1 cellular context compared by ENCODE assay signal in genomic region chr2:64325852-64326577, GRCh38.
TF ChIP-seq lines count a peak whose summit lies in the region.

No MANE protein-coding gene starts in this region.

TF ChIP-seq in K562, 482 proteins besides CTCF, POLR2A, EP300 and RAD21 (continued from another document):
- TF ChIP-seq ZHX1 (conservative IDR thresholded peaks at IDR 0.05; ENCODE audit: low read length) (no peak), BHLHE40 (IDR thresholded peaks at IDR 0.05; ENCODE audit: low read length) (no peak), ZNF431 (CRISPR knock-in tag; IDR thresholded peaks at IDR 0.05) (no peak), FOSL1 (tag; conservative IDR thresholded peaks at IDR 0.05) (no peak)
